Comparison of ENCODE assay signal across 16 cellular contexts in the genomic region with DNA sequence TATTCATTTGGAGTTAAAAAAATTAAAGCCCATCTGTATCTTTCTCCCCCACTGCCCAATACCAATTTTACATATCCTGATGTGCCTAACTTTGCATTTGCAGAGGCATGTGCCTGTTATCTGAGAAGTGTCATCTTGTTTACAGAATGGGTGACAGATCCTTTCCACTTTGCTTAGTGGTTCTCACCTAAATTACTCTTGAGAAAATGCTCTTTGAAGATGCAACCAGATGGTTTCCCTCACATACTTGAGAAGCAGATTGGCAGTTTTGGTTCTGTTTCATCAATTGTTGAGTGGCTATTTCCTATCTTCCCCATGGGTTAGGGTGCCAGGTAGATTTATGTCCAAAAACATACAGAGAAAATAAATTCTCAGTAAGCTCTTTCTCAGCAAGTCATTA.
DNase-seq lines count a peak whose midpoint lies in the region; ATAC-seq and TF ChIP-seq lines count a peak whose summit lies in the region.
"Had no signal": no experiment of that assay in that cellular context is flagged by ENCODE, and none has a peak within 500 bp of the region (broad histone marks: within the 10 kb centered on the region; RNA-seq: fewer than 3 reads in every experiment).

No MANE protein-coding gene starts in this region.

- H3K9me3 Mint-ChIP-seq in immature natural killer cell = peaks cover 4 to 44% (median 24%) of the 10 kb centered on the region in 6 donors

- DNase-seq in NCI-H510A treated with DMSO at 0.1 percent for 48 hours (lab: John Stamatoyannopoulos, UW) = peak; percentile 44
- no peak for DNase-seq in NCI-H510A (lab: John Stamatoyannopoulos, UW)
- peak; percentile 62 for DNase-seq in MM.1S
- peak in 2 of 3 donors; percentile 3 to 5 for DNase-seq in immature natural killer cell
- no peak for DNase-seq in upper lobe of right lung
- no peak for DNase-seq in superior temporal gyrus (ENCODE audit: extremely low spot score)
- DNase-seq: BE2C; CD4-positive, alpha-beta memory T cell; COR-L47; DMS79; GOT3 had no signal

- no peak for TF ChIP-seq CTCF in MM.1S (IDR thresholded peaks at IDR 0.05; ENCODE audit: low read length)
- no peak for TF ChIP-seq CTCF in upper lobe of right lung (IDR thresholded peaks at IDR 0.05)

- no peak overlapping the region for H3K9ac ChIP-seq in MM.1S (ENCODE audit: low read length)

- no peak for ATAC-seq in upper lobe of right lung
- no peak for ATAC-seq in GM18858 (IDR thresholded peaks at IDR 0.05; ENCODE audit: unreplicated experiment)
- ATAC-seq: GM12878, HepG2 had no signal

- H3K4me3 ChIP-seq in MM.1S (ENCODE audit: low read length) = no peak overlapping the region
- H3K4me3 ChIP-seq in upper lobe of right lung = no peak overlapping the region
- H3K4me3 ChIP-seq: GM12878, HAP-1 had no signal

- H3K27me3 Mint-ChIP-seq in immature natural killer cell (ENCODE audit: low read depth in 3 of 3) = no peaks in the 10 kb centered on the region
- H3K27me3 Mint-ChIP-seq: CD4-positive, alpha-beta memory T cell had no signal

- H3K4me3 Mint-ChIP-seq in immature natural killer cell = no peak overlapping the region
- H3K4me3 Mint-ChIP-seq: CD4-positive, alpha-beta memory T cell had no signal

- H3K4me1 ChIP-seq in MM.1S (ENCODE audit: low read length) = 0 out of 2 replicates have a peak, but pooled peaks cover 5% of the 10 kb centered on the region
- no peaks in the 10 kb centered on the region for H3K4me1 ChIP-seq in upper lobe of right lung
- H3K4me1 ChIP-seq: BE2C, HAP-1 had no signal

- peaks cover 0 to 4% (median 0%) of the 10 kb centered on the region in 3 donors for H3K36me3 Mint-ChIP-seq in immature natural killer cell
- H3K36me3 Mint-ChIP-seq: CD4-positive, alpha-beta memory T cell had no signal

- no peak overlapping the region for H2AFZ ChIP-seq in MM.1S (ENCODE audit: low read length)

- H3K4me2 ChIP-seq in MM.1S (ENCODE audit: low read depth, low read length) = no peak overlapping the region

- H3K4me1 Mint-ChIP-seq in immature natural killer cell = peaks cover 2 to 12% of the 10 kb centered on the region in 2 donors
- H3K4me1 Mint-ChIP-seq: CD4-positive, alpha-beta memory T cell had no signal

- intact Hi-C loops in upper lobe of right lung (cut with DNase I) = no loop called here

- H3K27ac Mint-ChIP-seq in immature natural killer cell = no peak overlapping the region
- H3K27ac Mint-ChIP-seq: CD4-positive, alpha-beta memory T cell had no signal

- no peaks in the 10 kb centered on the region for H3K9me2 ChIP-seq in MM.1S (replicated peaks; ENCODE audit: insufficient read depth, low read length)

- H3K79me2 ChIP-seq in MM.1S (ENCODE audit: low read length) = no peaks in the 10 kb centered on the region

- H3F3A ChIP-seq in MM.1S (ENCODE audit: insufficient read depth, low read length) = no peaks in the 10 kb centered on the region; the same call in 1 of the 2 replicates

- no peaks in the 10 kb centered on the region for H3K36me3 ChIP-seq in MM.1S (replicated peaks; ENCODE audit: insufficient read depth, low read length)
- H3K36me3 ChIP-seq in upper lobe of right lung = no peaks in the 10 kb centered on the region
- H3K36me3 ChIP-seq: BE2C, HAP-1 had no signal

- H3K27ac ChIP-seq in MM.1S (ENCODE audit: low read length) (peak overlapping the region; percentile 24; the same call in 1 of the 2 replicates), upper lobe of right lung (no peak overlapping the region)
- H3K27ac ChIP-seq: C4-2B had no signal

- no peaks in the 10 kb centered on the region for H4K20me1 ChIP-seq in MM.1S (ENCODE audit: insufficient read depth, low read length)

- H3K9me3 ChIP-seq in MM.1S (replicated peaks; ENCODE audit: insufficient read depth, low read length) (no peaks in the 10 kb centered on the region), upper lobe of right lung (peaks cover 8% of the 10 kb centered on the region)
- H3K9me3 ChIP-seq: BE2C, HAP-1 had no signal

- H3K27me3 ChIP-seq in MM.1S (replicated peaks; ENCODE audit: insufficient read depth, low read length) (no peaks in the 10 kb centered on the region), upper lobe of right lung (no peaks in the 10 kb centered on the region)
- H3K27me3 ChIP-seq: BE2C had no signal

Comparison
In these comparisons a context has a peak if more than half of its experiments do, and no peak if none do; other contexts are left out.
1. DNase-seq: peak in NCI-H510A treated with DMSO at 0.1 percent for 48 hours (single experiment), MM.1S (single experiment) and immature natural killer cell (2 of 3); none in NCI-H510A (single experiment), upper lobe of right lung (single experiment) and superior temporal gyrus (single experiment).